10 cellular contexts compared by ENCODE assay signal in the genomic region with DNA sequence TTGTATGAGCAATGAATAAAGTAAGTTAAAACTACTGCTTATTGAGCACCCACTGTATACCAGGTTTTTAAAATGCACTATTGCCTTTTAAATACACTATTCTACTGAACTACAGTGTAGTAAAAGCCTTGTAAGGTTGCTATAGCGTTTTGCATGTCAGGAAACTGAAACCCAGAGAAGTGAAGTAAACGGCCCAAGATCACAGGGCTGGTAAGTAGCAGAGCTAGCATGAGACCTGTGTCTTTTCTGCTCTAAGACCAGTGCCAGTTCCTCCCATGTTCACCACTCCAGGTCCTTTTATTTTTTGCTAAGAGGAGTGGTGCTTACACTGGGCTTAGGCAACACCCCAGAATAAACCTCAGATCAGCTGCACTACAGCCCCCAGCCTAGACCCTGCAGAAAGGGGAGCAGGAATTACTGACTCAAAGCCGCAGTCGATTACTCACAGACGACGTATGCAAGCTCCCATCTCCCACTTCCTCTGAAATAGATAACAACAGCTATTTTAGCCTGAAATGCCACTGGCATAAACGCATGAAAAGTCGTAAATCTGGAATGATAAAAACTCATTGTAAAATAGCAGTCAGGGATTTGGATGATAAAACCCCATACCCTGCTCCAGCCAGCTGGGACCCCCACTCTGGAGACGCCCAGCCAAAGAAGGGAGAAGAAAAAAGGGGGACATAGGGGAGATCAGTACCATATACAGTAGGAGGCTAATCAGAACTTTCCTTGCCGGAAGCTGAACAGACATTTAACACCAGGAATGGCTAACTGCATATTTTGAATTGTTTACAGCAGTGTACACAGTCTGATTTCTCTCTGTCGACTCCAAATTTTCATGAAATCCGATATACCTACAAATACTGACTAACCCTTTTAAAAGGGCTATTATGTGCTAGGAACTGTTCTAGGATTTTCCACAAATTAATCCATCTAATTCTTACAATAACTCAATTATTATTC.
DNase-seq lines count a peak whose midpoint lies in the region; ATAC-seq and TF ChIP-seq lines count a peak whose summit lies in the region.
"Had no signal": no experiment of that assay in that cellular context is flagged by ENCODE, and none has a peak within 500 bp of the region (broad histone marks: within the 10 kb centered on the region; RNA-seq: fewer than 3 reads in every experiment).

No MANE protein-coding gene starts in this region.

- H3K9me2 ChIP-seq in PC-9 (ENCODE audit: insufficient read depth): no peaks in the 10 kb centered on the region

- BruUV-seq in PC-9 (replicated peaks; lab: Mats Ljungman, UMichigan): no TSS peak

- POLR2A ChIA-PET in activated CD8-positive, alpha-beta T cell treated with anti-CD3 and anti-CD28 coated beads for 36 hours (lab: Charles Lee): interaction anchor here (0.8 kb wide), 1 partner anchor 23 kb away, joined by 3 read pairs; no protein-coding TSS in a partner anchor
- POLR2A ChIA-PET in activated CD8-positive, alpha-beta T cell treated with anti-CD3 and anti-CD28 coated beads, Interleukin-2, amount 10 ng/mL, durations not matched to agents 7 days and 5 days (lab: Charles Lee): no interaction called here
- POLR2A ChIA-PET in PC-9 (lab: Charles Lee; ENCODE audit: unreplicated experiment): interaction anchor here (0.6 kb wide), 3 partner anchors 102 to 926 kb away, joined by 3 to 6 read pairs (median 4); no protein-coding TSS in a partner anchor

- peak overlapping the region; percentile 48; the same call in 1 of the 2 replicates for H2AFZ ChIP-seq in PC-9

- H3K27ac Mint-ChIP-seq in activated CD8-positive, alpha-beta T cell treated with anti-CD3 and anti-CD28 coated beads for 36 hours: no peak overlapping the region
- no peak overlapping the region for H3K27ac Mint-ChIP-seq in activated CD8-positive, alpha-beta T cell treated with anti-CD3 and anti-CD28 coated beads, Interleukin-2, amount 10 ng/mL, durations not matched to agents 7 days and 5 days

- no peaks in the 10 kb centered on the region for H3K36me3 Mint-ChIP-seq in activated CD8-positive, alpha-beta T cell treated with anti-CD3 and anti-CD28 coated beads for 36 hours (ENCODE audit: low read depth)
- no peaks in the 10 kb centered on the region for H3K36me3 Mint-ChIP-seq in activated CD8-positive, alpha-beta T cell treated with anti-CD3 and anti-CD28 coated beads, Interleukin-2, amount 10 ng/mL, durations not matched to agents 7 days and 5 days (ENCODE audit: low read depth)

- TF ChIP-seq EP300 in esophagus muscularis mucosa (IDR thresholded peaks at IDR 0.05): no peak

- H3K4me3 ChIP-seq in PC-9: peak overlapping the region; percentile 14; the same call in 1 of the 2 replicates
- no peak overlapping the region for H3K4me3 ChIP-seq in esophagus muscularis mucosa
- H3K4me3 ChIP-seq: BLaER1 treated with 17β-estradiol and CSF1 and Interleukin-3, amounts not matched to agents 10 nM and 100 nM; lung had no signal

- 73% methylated on average over 12 of the region's 12 CpGs for WGBS in esophagus muscularis mucosa

- ATAC-seq in activated CD8-positive, alpha-beta T cell treated with anti-CD3 and anti-CD28 coated beads for 36 hours: peak; percentile 64
- no peak for ATAC-seq in activated CD8-positive, alpha-beta T cell treated with anti-CD3 and anti-CD28 coated beads, Interleukin-2, amount 10 ng/mL, durations not matched to agents 7 days and 5 days
- ATAC-seq in HG03135 (IDR thresholded peaks at IDR 0.05; ENCODE audit: unreplicated experiment): no peak
- ATAC-seq in GM18498 (IDR thresholded peaks at IDR 0.05; ENCODE audit: unreplicated experiment): no peak

- H3F3A ChIP-seq in PC-9 (ENCODE audit: insufficient read depth, low read depth): peaks cover 37% of the 10 kb centered on the region

- H3K4me1 ChIP-seq in PC-9 (replicated peaks; ENCODE audit: insufficient read depth) (peaks cover 53% of the 10 kb centered on the region), esophagus muscularis mucosa (no peaks in the 10 kb centered on the region)

- CTCF ChIA-PET in activated CD8-positive, alpha-beta T cell treated with anti-CD3 and anti-CD28 coated beads for 36 hours (lab: Charles Lee): interaction anchor here (1.2 to 1.9 kb wide), 2 partner anchors 105 to 119 kb away, joined by 3 to 5 read pairs; no protein-coding TSS in a partner anchor
- CTCF ChIA-PET in activated CD8-positive, alpha-beta T cell treated with anti-CD3 and anti-CD28 coated beads, Interleukin-2, amount 10 ng/mL, durations not matched to agents 7 days and 5 days (lab: Charles Lee): no interaction called here
- CTCF ChIA-PET in PC-9 (lab: Charles Lee): no interaction called here

- H3K79me2 ChIP-seq in PC-9 (ENCODE audit: low read depth): no peaks in the 10 kb centered on the region

- no peaks in the 10 kb centered on the region for H3K9me3 ChIP-seq in PC-9 (ENCODE audit: insufficient read depth, low read depth)
- peaks cover 0 to 4% (median 0%) of the 10 kb centered on the region in 4 donors for H3K9me3 ChIP-seq in esophagus muscularis mucosa
- H3K9me3 ChIP-seq: BLaER1 treated with 17β-estradiol and CSF1 and Interleukin-3, amounts not matched to agents 10 nM and 100 nM had no signal

- peak; percentile 26 for DNase-seq in activated CD8-positive, alpha-beta T cell treated with anti-CD3 and anti-CD28 coated beads for 36 hours
- DNase-seq in activated CD8-positive, alpha-beta T cell treated with anti-CD3 and anti-CD28 coated beads, Interleukin-2, amount 10 ng/mL, durations not matched to agents 7 days and 5 days: no peak
- DNase-seq in PC-9: peak; percentile 53 to 89
- DNase-seq in esophagus muscularis mucosa (ENCODE audit: extremely low spot score): peak; percentile 14
- peak; percentile 51 for DNase-seq in stromal cell of bone marrow (ENCODE audit: low read depth)
- DNase-seq in stimulated activated naive CD4-positive, alpha-beta T cell (lab: John Stamatoyannopoulos, UW): no peak

- no peak for TF ChIP-seq POLR2A in esophagus muscularis mucosa (IDR thresholded peaks at IDR 0.05; ENCODE audit: low read depth)

- H3K27ac ChIP-seq in PC-9 (peak overlapping the region; percentile 65), esophagus muscularis mucosa (replicated peaks in 1 of 4) (no peak overlapping the region)
- H3K27ac ChIP-seq: BLaER1 treated with 17β-estradiol and CSF1 and Interleukin-3, amounts not matched to agents 10 nM and 100 nM had no signal

- no peak overlapping the region for H3K4me3 Mint-ChIP-seq in activated CD8-positive, alpha-beta T cell treated with anti-CD3 and anti-CD28 coated beads for 36 hours
- no peak overlapping the region for H3K4me3 Mint-ChIP-seq in activated CD8-positive, alpha-beta T cell treated with anti-CD3 and anti-CD28 coated beads, Interleukin-2, amount 10 ng/mL, durations not matched to agents 7 days and 5 days

- no peak for TF ChIP-seq CTCF in activated CD8-positive, alpha-beta T cell treated with anti-CD3 and anti-CD28 coated beads for 36 hours (IDR thresholded peaks at IDR 0.05)
- TF ChIP-seq CTCF in PC-9 (conservative IDR thresholded peaks at IDR 0.05) (no peak), esophagus muscularis mucosa (IDR thresholded peaks at IDR 0.05) (no peak)

- H3K36me3 ChIP-seq in PC-9 (ENCODE audit: low read depth) (no peaks in the 10 kb centered on the region), esophagus muscularis mucosa (no peaks in the 10 kb centered on the region)
- H3K36me3 ChIP-seq: BLaER1 treated with 17β-estradiol and CSF1 and Interleukin-3, amounts not matched to agents 10 nM and 100 nM had no signal

- intact Hi-C loops in activated CD8-positive, alpha-beta T cell treated with anti-CD3 and anti-CD28 coated beads for 36 hours (cut with micrococcal nuclease): no loop called here
- intact Hi-C loops in PC-9 (cut with micrococcal nuclease; ENCODE audit: unreplicated experiment): loop anchor here (2.0 kb wide), 1 partner anchor 102 kb away; no protein-coding TSS in a partner anchor
- intact Hi-C loops in esophagus muscularis mucosa (cut with DNase I): no loop called here

- peak overlapping the region; percentile 57 for H3K4me2 ChIP-seq in PC-9

- H3K27me3 ChIP-seq in PC-9 (ENCODE audit: insufficient read depth, low read depth) (no peaks in the 10 kb centered on the region), esophagus muscularis mucosa (peaks cover 0 to 4% (median 0%) of the 10 kb centered on the region in 4 donors)
- H3K27me3 ChIP-seq: BLaER1 treated with 17β-estradiol and CSF1 and Interleukin-3, amounts not matched to agents 10 nM and 100 nM had no signal

- H3K4me1 Mint-ChIP-seq in activated CD8-positive, alpha-beta T cell treated with anti-CD3 and anti-CD28 coated beads for 36 hours (ENCODE audit: low read depth): no peaks in the 10 kb centered on the region
- H3K4me1 Mint-ChIP-seq in activated CD8-positive, alpha-beta T cell treated with anti-CD3 and anti-CD28 coated beads, Interleukin-2, amount 10 ng/mL, durations not matched to agents 7 days and 5 days (ENCODE audit: low read depth): no peaks in the 10 kb centered on the region

- H3K9me3 Mint-ChIP-seq in activated CD8-positive, alpha-beta T cell treated with anti-CD3 and anti-CD28 coated beads for 36 hours: no peaks in the 10 kb centered on the region
- no peaks in the 10 kb centered on the region for H3K9me3 Mint-ChIP-seq in activated CD8-positive, alpha-beta T cell treated with anti-CD3 and anti-CD28 coated beads, Interleukin-2, amount 10 ng/mL, durations not matched to agents 7 days and 5 days (ENCODE audit: insufficient read depth)

- no peaks in the 10 kb centered on the region for H4K20me1 ChIP-seq in PC-9 (ENCODE audit: insufficient read depth)
- H4K20me1 ChIP-seq: BLaER1 treated with 17β-estradiol and CSF1 and Interleukin-3, amounts not matched to agents 10 nM and 100 nM had no signal

- peaks cover 12% of the 10 kb centered on the region for H3K27me3 Mint-ChIP-seq in activated CD8-positive, alpha-beta T cell treated with anti-CD3 and anti-CD28 coated beads for 36 hours
- H3K27me3 Mint-ChIP-seq in activated CD8-positive, alpha-beta T cell treated with anti-CD3 and anti-CD28 coated beads, Interleukin-2, amount 10 ng/mL, durations not matched to agents 7 days and 5 days (ENCODE audit: low read depth): peaks cover 11% of the 10 kb centered on the region

Comparison
In these comparisons a context has a peak if more than half of its experiments do, and no peak if none do; other contexts are left out.
1. DNase-seq: peak in activated CD8-positive, alpha-beta T cell treated with anti-CD3 and anti-CD28 coated beads for 36 hours (single experiment), PC-9 (2 of 2), esophagus muscularis mucosa (single experiment) and stromal cell of bone marrow (single experiment); none in activated CD8-positive, alpha-beta T cell treated with anti-CD3 and anti-CD28 coated beads, Interleukin-2, amount 10 ng/mL, durations not matched to agents 7 days and 5 days (single experiment) and stimulated activated naive CD4-positive, alpha-beta T cell (0 of 6).